ENCODE assay signal across 22 cellular contexts in the genomic region with DNA sequence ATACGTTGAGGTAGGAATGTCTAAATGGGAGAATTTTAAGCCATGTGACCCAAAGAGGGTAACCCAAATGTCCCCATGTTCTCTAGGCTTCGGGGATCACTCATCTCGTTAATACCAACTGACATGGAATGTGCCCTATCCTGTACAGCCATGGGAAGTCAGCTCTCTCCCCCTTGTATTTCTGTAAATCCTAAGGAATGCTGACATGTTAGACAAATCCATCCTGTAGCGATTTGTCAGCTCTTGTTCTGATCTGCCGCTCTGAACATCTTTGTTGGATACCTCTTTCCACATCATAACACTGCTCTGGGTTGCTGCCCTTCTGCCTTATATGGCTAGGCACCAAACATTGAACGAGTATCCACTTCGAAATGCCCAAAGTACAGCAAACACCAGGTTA.
A peak's percentile ranks its signal among the peaks of the same experiment; 100 is the strongest.
DNase-seq lines count a peak whose midpoint lies in the region; TF ChIP-seq lines count a peak whose summit lies in the region.
"Had no signal": no experiment of that assay in that cellular context is flagged by ENCODE, and none has a peak within 500 bp of the region (broad histone marks: within the 10 kb centered on the region; RNA-seq: fewer than 3 reads in every experiment).

No MANE protein-coding gene starts in this region.

- no peaks in the 10 kb centered on the region for H3K9me3 Mint-ChIP-seq in MCF 10A (ENCODE audit: unreplicated experiment)
- no peaks in the 10 kb centered on the region for H3K9me3 Mint-ChIP-seq in osteocyte (ENCODE audit: unreplicated experiment)
- peaks cover 4% of the 10 kb centered on the region for H3K9me3 Mint-ChIP-seq in activated T-helper 1 cell treated with anti-CD3 and anti-CD28 coated beads, Interleukin-12 subunit alpha, Interleukin-12 subunit beta, Interleukin-2, Interleukin-4 antibody, amounts not matched to agents 30 ng/mL and 10 ng/mL and 1 ng/mL, durations not matched to agents 14 hours and 24 hours and 36 hours
- H3K9me3 Mint-ChIP-seq: H9, HFFc6 had no signal

- no peak for DNase-seq in MCF 10A (ENCODE audit: unreplicated experiment)
- no peak for DNase-seq in breast epithelium (ENCODE audit: low spot score in 2 of 2)
- DNase-seq in epithelial cell of prostate (ENCODE audit: low read depth, low spot score) = peak; percentile 71
- DNase-seq in osteocyte (ENCODE audit: extremely low spot score, unreplicated experiment) = no peak
- DNase-seq in activated T-helper 1 cell treated with anti-CD3 and anti-CD28 coated beads, Interleukin-12 subunit alpha, Interleukin-12 subunit beta, Interleukin-2, Interleukin-4 antibody, amounts not matched to agents 30 ng/mL and 10 ng/mL and 1 ng/mL, durations not matched to agents 14 hours and 24 hours and 36 hours (ENCODE audit: low spot score) = no peak
- no peak for DNase-seq in stimulated activated CD4-positive, alpha-beta T cell treated with anti-CD3 and anti-CD28 coated beads, Interleukin-4, amount 100 ng/mL, for 1 hour
- no peak for DNase-seq in stomach
- DNase-seq in COLO668 (lab: John Stamatoyannopoulos, UW; ENCODE audit: unreplicated experiment) = no peak
- DNase-seq: DMS 273 treated with DMSO at 0.1 percent for 48 hours, DND-41, H9, HFFc6, MM.1S, NCI-H1048, NCI-H1417 treated with DMSO at 0.1 percent for 48 hours, NCI-H187, NCI-H446, NCI-H526, Right ventricle myocardium superior had no signal

- H3K36me3 ChIP-seq in breast epithelium (no peaks in the 10 kb centered on the region), stomach (no peaks in the 10 kb centered on the region)

- no peaks in the 10 kb centered on the region for H3K9me3 ChIP-seq in breast epithelium
- H3K9me3 ChIP-seq in stomach = no peaks in the 10 kb centered on the region

- H3K4me1 ChIP-seq in breast epithelium (no peaks in the 10 kb centered on the region), stomach (no peaks in the 10 kb centered on the region)

- H3K27me3 ChIP-seq in breast epithelium (no peaks in the 10 kb centered on the region), stomach (no peaks in the 10 kb centered on the region)

- no peak overlapping the region for H3K27ac ChIP-seq in breast epithelium
- peak overlapping the region; percentile 59 for H3K27ac ChIP-seq in epithelial cell of prostate
- H3K27ac ChIP-seq in stomach = no peak overlapping the region
- H3K27ac ChIP-seq: 22Rv1, C4-2B had no signal

- no peak for TF ChIP-seq EP300 in stomach (IDR thresholded peaks at IDR 0.05)

- peaks cover 13% of the 10 kb centered on the region for H3K4me1 Mint-ChIP-seq in MCF 10A (ENCODE audit: insufficient read depth, unreplicated experiment)
- H3K4me1 Mint-ChIP-seq in osteocyte (ENCODE audit: unreplicated experiment) = peaks cover 61% of the 10 kb centered on the region
- no peaks in the 10 kb centered on the region for H3K4me1 Mint-ChIP-seq in activated T-helper 1 cell treated with anti-CD3 and anti-CD28 coated beads, Interleukin-12 subunit alpha, Interleukin-12 subunit beta, Interleukin-2, Interleukin-4 antibody, amounts not matched to agents 30 ng/mL and 10 ng/mL and 1 ng/mL, durations not matched to agents 14 hours and 24 hours and 36 hours (ENCODE audit: low read depth)

- H3K27ac Mint-ChIP-seq in MCF 10A (ENCODE audit: low read depth, unreplicated experiment) (peak overlapping the region; percentile 55), osteocyte (ENCODE audit: unreplicated experiment) (peak overlapping the region; percentile 29)
- no peak overlapping the region for H3K27ac Mint-ChIP-seq in activated T-helper 1 cell treated with anti-CD3 and anti-CD28 coated beads, Interleukin-12 subunit alpha, Interleukin-12 subunit beta, Interleukin-2, Interleukin-4 antibody, amounts not matched to agents 30 ng/mL and 10 ng/mL and 1 ng/mL, durations not matched to agents 14 hours and 24 hours and 36 hours
- H3K27ac Mint-ChIP-seq: H9 had no signal

- H3K36me3 Mint-ChIP-seq in MCF 10A (ENCODE audit: insufficient read depth, unreplicated experiment) (no peaks in the 10 kb centered on the region), osteocyte (ENCODE audit: unreplicated experiment) (no peaks in the 10 kb centered on the region)
- H3K36me3 Mint-ChIP-seq in activated T-helper 1 cell treated with anti-CD3 and anti-CD28 coated beads, Interleukin-12 subunit alpha, Interleukin-12 subunit beta, Interleukin-2, Interleukin-4 antibody, amounts not matched to agents 30 ng/mL and 10 ng/mL and 1 ng/mL, durations not matched to agents 14 hours and 24 hours and 36 hours (ENCODE audit: low read depth) = no peaks in the 10 kb centered on the region

- TF ChIP-seq CTCF in MCF 10A (IDR thresholded peaks at IDR 0.05; ENCODE audit: unreplicated experiment) (no peak), breast epithelium (IDR thresholded peaks at IDR 0.05) (no peak), osteocyte (IDR thresholded peaks at IDR 0.05) (no peak), stomach (IDR thresholded peaks at IDR 0.05) (no peak)

- TF ChIP-seq POLR2A in breast epithelium (IDR thresholded peaks at IDR 0.05) = no peak
- no peak for TF ChIP-seq POLR2A in stomach (IDR thresholded peaks at IDR 0.05)

- intact Hi-C loops in MCF 10A (cut with micrococcal nuclease) = no loop called here
- intact Hi-C loops in breast epithelium (cut with DNase I; ENCODE audit: low total_unique reads) = loop anchor here (10.0 kb wide), 1 partner anchor 268 kb away; no protein-coding TSS in a partner anchor
- intact Hi-C loops in activated T-helper 1 cell treated with anti-CD3 and anti-CD28 coated beads, Interleukin-12 subunit alpha, Interleukin-12 subunit beta, Interleukin-2, Interleukin-4 antibody, amounts not matched to agents 30 ng/mL and 10 ng/mL and 1 ng/mL, durations not matched to agents 14 hours and 24 hours and 36 hours (cut with micrococcal nuclease) = no loop called here
- intact Hi-C loops in stomach (cut with DNase I; ENCODE audit: low total_unique reads) = no loop called here

- H3K4me3 Mint-ChIP-seq in MCF 10A (ENCODE audit: unreplicated experiment) (no peak overlapping the region), osteocyte (ENCODE audit: unreplicated experiment) (no peak overlapping the region)
- no peak overlapping the region for H3K4me3 Mint-ChIP-seq in activated T-helper 1 cell treated with anti-CD3 and anti-CD28 coated beads, Interleukin-12 subunit alpha, Interleukin-12 subunit beta, Interleukin-2, Interleukin-4 antibody, amounts not matched to agents 30 ng/mL and 10 ng/mL and 1 ng/mL, durations not matched to agents 14 hours and 24 hours and 36 hours
- H3K4me3 Mint-ChIP-seq: H9, HFFc6 had no signal

- H3K4me3 ChIP-seq in breast epithelium = no peak overlapping the region
- no peak overlapping the region for H3K4me3 ChIP-seq in stomach
- H3K4me3 ChIP-seq: K562 had no signal

- no TSS peak for BruUV-seq in MCF 10A (replicated peaks; lab: Mats Ljungman, UMichigan)

- CTCF ChIA-PET in MCF 10A (lab: Yijun Ruan, JAX) = interaction anchor here (0.6 kb wide), 1 partner anchor 381 kb away, joined by 3 read pairs; no protein-coding TSS in a partner anchor

- WGBS in stomach, 5 donors = 78 to 89% (median 82%) methylated on average over 7 of the region's 7 CpGs

- H3K27me3 Mint-ChIP-seq in MCF 10A (ENCODE audit: insufficient read depth, unreplicated experiment) (no peaks in the 10 kb centered on the region), osteocyte (ENCODE audit: unreplicated experiment) (no peaks in the 10 kb centered on the region)
- H3K27me3 Mint-ChIP-seq in activated T-helper 1 cell treated with anti-CD3 and anti-CD28 coated beads, Interleukin-12 subunit alpha, Interleukin-12 subunit beta, Interleukin-2, Interleukin-4 antibody, amounts not matched to agents 30 ng/mL and 10 ng/mL and 1 ng/mL, durations not matched to agents 14 hours and 24 hours and 36 hours (ENCODE audit: insufficient read depth) = no peaks in the 10 kb centered on the region

- POLR2A ChIA-PET in MCF 10A (lab: Yijun Ruan, JAX) = no interaction called here
